In the genomic region with DNA sequence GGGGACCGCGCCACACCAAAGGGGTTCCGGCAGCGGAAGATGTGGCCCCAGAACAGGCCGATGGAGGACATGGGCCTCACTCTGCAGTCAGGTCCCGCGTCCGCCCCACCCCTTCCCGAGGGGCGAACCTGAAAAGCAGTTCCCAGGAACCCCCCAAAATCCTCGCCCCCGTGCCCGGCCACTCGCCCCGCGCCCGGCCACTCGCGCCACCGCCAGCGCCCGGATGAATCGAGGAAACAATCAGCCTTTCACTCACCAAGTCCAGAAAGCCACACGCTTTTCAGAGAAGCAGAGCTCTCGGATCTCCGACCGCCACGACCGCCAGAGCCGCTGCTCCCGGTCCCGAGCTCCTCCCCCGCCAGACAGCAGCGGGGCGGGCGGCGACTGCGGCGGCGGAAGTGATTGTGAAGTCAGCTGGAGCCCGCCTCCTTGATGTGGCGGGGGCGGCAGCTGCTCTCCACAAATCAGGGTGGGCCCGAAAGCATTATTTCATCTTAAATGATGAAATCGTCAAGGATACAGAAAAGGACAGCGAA, we compare ENCODE assay signal across 8 cellular contexts. TPM values are rescaled to one million over a fixed set of nuclear protein-coding genes. Genes with fewer than 3 reads are reported as not detected.
A peak's percentile ranks its signal among the peaks of the same experiment; 100 is the strongest.
DNase-seq lines count a peak whose midpoint lies in the region; ATAC-seq and TF ChIP-seq lines count a peak whose summit lies in the region.

A gene with protein sequence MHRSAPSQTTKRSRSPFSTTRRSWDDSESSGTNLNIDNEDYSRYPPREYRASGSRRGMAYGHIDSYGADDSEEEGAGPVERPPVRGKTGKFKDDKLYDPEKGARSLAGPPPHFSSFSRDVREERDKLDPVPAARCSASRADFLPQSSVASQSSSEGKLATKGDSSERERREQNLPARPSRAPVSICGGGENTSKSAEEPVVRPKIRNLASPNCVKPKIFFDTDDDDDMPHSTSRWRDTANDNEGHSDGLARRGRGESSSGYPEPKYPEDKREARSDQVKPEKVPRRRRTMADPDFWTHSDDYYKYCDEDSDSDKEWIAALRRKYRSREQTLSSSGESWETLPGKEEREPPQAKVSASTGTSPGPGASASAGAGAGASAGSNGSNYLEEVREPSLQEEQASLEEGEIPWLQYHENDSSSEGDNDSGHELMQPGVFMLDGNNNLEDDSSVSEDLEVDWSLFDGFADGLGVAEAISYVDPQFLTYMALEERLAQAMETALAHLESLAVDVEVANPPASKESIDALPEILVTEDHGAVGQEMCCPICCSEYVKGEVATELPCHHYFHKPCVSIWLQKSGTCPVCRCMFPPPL (minus strand): TSS at position 338 of the 536 bp plus-strand sequence. CDS start 2,380 bp downstream, outside the sequence.

- DNase-seq in AG20443 (ENCODE audit: low spot score) (peak; percentile 87), NCI-H748 (lab: John Stamatoyannopoulos, UW; ENCODE audit: unreplicated experiment) (peak; percentile 87), lower lobe of right lung (peak; percentile 74)
- DNase-seq in activated CD8-positive, alpha-beta T cell treated with anti-CD3 and anti-CD28 coated beads for 36 hours = peak; percentile 83
- peak; percentile 55 for DNase-seq in effector CD4-positive, alpha-beta T cell
- peak in 2 of 3 donors; percentile 37 to 47 for DNase-seq in stimulated activated CD4-positive, alpha-beta T cell treated with anti-CD3 and anti-CD28 coated beads, TNF-alpha, amount 100 ng/mL, for 1 hour (ENCODE audit: low read depth in 3 of 3, low spot score in 1 of 3)

- peaks cover 1% of the 10 kb centered on the region for H3K27me3 Mint-ChIP-seq in activated CD8-positive, alpha-beta T cell treated with anti-CD3 and anti-CD28 coated beads for 36 hours

- peaks cover 20% of the 10 kb centered on the region for H3K36me3 Mint-ChIP-seq in activated CD8-positive, alpha-beta T cell treated with anti-CD3 and anti-CD28 coated beads for 36 hours (ENCODE audit: low read depth)

- POLR2A ChIA-PET in activated CD8-positive, alpha-beta T cell treated with anti-CD3 and anti-CD28 coated beads for 36 hours (lab: Charles Lee) = no interaction called here

- H3K9me3 ChIP-seq in lower lobe of right lung = no peaks in the 10 kb centered on the region

- CTCF ChIA-PET in activated CD8-positive, alpha-beta T cell treated with anti-CD3 and anti-CD28 coated beads for 36 hours (lab: Charles Lee) = interaction anchor here (0.9 to 1.5 kb wide), 2 partner anchors 66 to 337 kb away, joined by 3 to 11 read pairs; a partner anchor contains a TSS

- H3K9me3 Mint-ChIP-seq in activated CD8-positive, alpha-beta T cell treated with anti-CD3 and anti-CD28 coated beads for 36 hours = no peaks in the 10 kb centered on the region

- intact Hi-C loops in activated CD8-positive, alpha-beta T cell treated with anti-CD3 and anti-CD28 coated beads for 36 hours (cut with micrococcal nuclease) = no loop called here
- intact Hi-C loops in lower lobe of right lung (cut with DNase I) = no loop called here

- no peak for TF ChIP-seq CTCF in activated CD8-positive, alpha-beta T cell treated with anti-CD3 and anti-CD28 coated beads for 36 hours (IDR thresholded peaks at IDR 0.05)
- TF ChIP-seq CTCF in lower lobe of right lung (IDR thresholded peaks at IDR 0.05) = no peak

- H3K4me3 ChIP-seq in lower lobe of right lung = peak within 1 kb of the TSS; percentile 72

- no peaks in the 10 kb centered on the region for H3K4me1 ChIP-seq in lower lobe of right lung

- H3K27ac ChIP-seq in lower lobe of right lung = peak within 1 kb of the TSS; percentile 76

- peak within 1 kb of the TSS; percentile 83 for H3K27ac Mint-ChIP-seq in activated CD8-positive, alpha-beta T cell treated with anti-CD3 and anti-CD28 coated beads for 36 hours

- H3K36me3 ChIP-seq in lower lobe of right lung = no peaks in the 10 kb centered on the region

- H3K4me3 Mint-ChIP-seq in activated CD8-positive, alpha-beta T cell treated with anti-CD3 and anti-CD28 coated beads for 36 hours = peak within 1 kb of the TSS; percentile 75

- ATAC-seq in GM19035 (IDR thresholded peaks at IDR 0.05; ENCODE audit: unreplicated experiment) (peak; percentile 95), HG03342 (IDR thresholded peaks at IDR 0.05; ENCODE audit: unreplicated experiment) (peak; percentile 91), lower lobe of right lung (peak; percentile 93 to 95)
- ATAC-seq in activated CD8-positive, alpha-beta T cell treated with anti-CD3 and anti-CD28 coated beads for 36 hours = peak; percentile 77

- H3K4me1 Mint-ChIP-seq in activated CD8-positive, alpha-beta T cell treated with anti-CD3 and anti-CD28 coated beads for 36 hours (ENCODE audit: low read depth) = peaks cover 36% of the 10 kb centered on the region

- H3K27me3 ChIP-seq in lower lobe of right lung (ENCODE audit: low read depth) = no peaks in the 10 kb centered on the region

RNA-seq across cellular contexts. Expression of the gene that starts here (rescaled TPM):
- total RNA-seq in activated CD8-positive, alpha-beta T cell treated with anti-CD3 and anti-CD28 coated beads for 36 hours = 10 to 100 TPM; 21.0 to 22.6 TPM
- total RNA-seq in lower lobe of right lung = 21.9 TPM

Comparison
In these comparisons a context has a peak if more than half of its experiments do, and no peak if none do; other contexts are left out.
1. Peak in every context shown above with its lines: DNase-seq, ATAC-seq, H3K4me3 ChIP-seq and H3K27ac ChIP-seq.